18 cellular contexts compared by ENCODE assay signal in the genomic region with DNA sequence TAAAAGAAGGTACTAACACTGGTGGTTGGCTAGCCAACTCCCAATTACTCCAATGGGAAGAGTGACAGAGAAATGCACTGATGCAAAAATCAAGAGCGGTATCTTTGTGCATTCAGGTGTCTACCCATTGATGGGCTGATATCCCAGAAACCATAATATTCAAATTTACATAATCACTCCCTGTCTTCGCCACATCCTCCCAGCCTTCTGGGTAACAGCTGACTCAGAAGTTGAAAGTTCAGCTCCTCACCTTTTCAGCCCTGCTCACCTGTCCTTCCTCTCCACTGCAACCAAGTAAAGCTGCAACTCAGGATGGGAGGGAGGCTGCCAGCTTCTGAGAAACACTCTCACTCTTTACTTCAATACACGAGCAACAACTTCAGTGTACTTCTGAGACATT. TPM values are rescaled to one million over a fixed set of nuclear protein-coding genes. Genes with fewer than 3 reads are reported as not detected.
DNase-seq lines count a peak whose midpoint lies in the region; ATAC-seq and TF ChIP-seq lines count a peak whose summit lies in the region.
"Had no signal": no experiment of that assay in that cellular context is flagged by ENCODE, and none has a peak within 500 bp of the region (broad histone marks: within the 10 kb centered on the region; RNA-seq: fewer than 3 reads in every experiment).

No MANE protein-coding gene starts in this region.

- H3K9ac ChIP-seq in SK-N-SH (no peak overlapping the region), trophoblast cell (ENCODE audit: low read length) (no peak overlapping the region)

- H3K4me1 ChIP-seq in esophagus squamous epithelium (peaks cover 9 to 74% (median 22%) of the 10 kb centered on the region in 3 donors), SK-N-SH (ENCODE audit: control insufficient read depth in 1 of 2, insufficient read depth in 2 of 2, low read depth in 1 of 2, low read length in 1 of 2) (no peaks in the 10 kb centered on the region), trophoblast cell (ENCODE audit: control insufficient read depth in 1 of 2, insufficient read depth in 2 of 2, low read length in 2 of 2) (peaks cover 16 to 34% of the 10 kb centered on the region in 2 experiments)

- peaks cover 3% of the 10 kb centered on the region for H3F3A ChIP-seq in SK-N-SH (replicated peaks; ENCODE audit: insufficient read depth)

- no peak overlapping the region for H4K91ac ChIP-seq in trophoblast cell (ENCODE audit: low read depth, low read length)

- H3K27ac ChIP-seq in esophagus squamous epithelium (peak overlapping the region; percentile 11 to 91 (median 76)), SK-N-SH (ENCODE audit: low read depth in 2 of 2, low read length in 1 of 2) (no peak overlapping the region), trophoblast cell (ENCODE audit: low read depth, low read length) (no peak overlapping the region)
- H3K27ac ChIP-seq: WERI-Rb-1 had no signal

- TF ChIP-seq RAD21 in SK-N-SH (IDR thresholded peaks at IDR 0.05; ENCODE audit: low read length) = no peak

- no peak overlapping the region for H3K4ac ChIP-seq in trophoblast cell (ENCODE audit: low read depth, low read length)

- whole genome bisulfite sequencing in esophagus squamous epithelium, 2 donors = 59 to 61% methylated on average over 3 of the region's 3 CpGs
- 91% methylated on average over 3 of the region's 3 CpGs for WGBS in SK-N-SH (ENCODE audit: low lambda C conversion rate)
- no CpG with 5 or more reads among the region's 3 CpGs for WGBS in trophoblast cell (ENCODE audit: extremely low coverage, insufficient coverage, insufficient read length)

- H3K23ac ChIP-seq in trophoblast cell (ENCODE audit: low read length) = no peak overlapping the region

- H3K79me2 ChIP-seq in SK-N-SH (ENCODE audit: insufficient read depth) = no peaks in the 10 kb centered on the region
- no peaks in the 10 kb centered on the region for H3K79me2 ChIP-seq in trophoblast cell (ENCODE audit: control insufficient read depth, insufficient read depth, low read length, poor library complexity)

- H2AFZ ChIP-seq in SK-N-SH (ENCODE audit: low read depth) (no peak overlapping the region), trophoblast cell (ENCODE audit: insufficient read depth, low read length, poor library complexity) (no peak overlapping the region)

- ATAC-seq in activated T-cell treated with anti-CD3 and anti-CD28 coated beads, Interleukin-2, amount 50 U/mL, for 72 hours (replicated peaks in 1 of 2) = peak; percentile 57 to 58
- peak; percentile 76 for ATAC-seq in stimulated activated naive CD8-positive, alpha-beta T cell treated with anti-CD3 and anti-CD28 coated beads, Interleukin-15, amount 100 ng/mL, for 72 hours
- ATAC-seq: left ventricle myocardium superior had no signal

- peak overlapping the region in 1 of 2 donors; percentile 6 for H3K4me3 Mint-ChIP-seq in activated T-cell treated with anti-CD3 and anti-CD28 coated beads, Interleukin-2, amount 50 U/mL, for 72 hours
- no peak overlapping the region for H3K4me3 Mint-ChIP-seq in stimulated activated naive CD8-positive, alpha-beta T cell treated with anti-CD3 and anti-CD28 coated beads, Interleukin-15, amount 100 ng/mL, for 72 hours
- H3K4me3 Mint-ChIP-seq: IgD-negative memory B cell, nephron progenitor cell had no signal

- H2BK5ac ChIP-seq in trophoblast cell (ENCODE audit: low read depth, low read length, poor library complexity) = no peak overlapping the region

- no peak overlapping the region for H2BK12ac ChIP-seq in trophoblast cell (ENCODE audit: low read length)

- no peaks in the 10 kb centered on the region for H3K9me2 ChIP-seq in SK-N-SH

- H2AK5ac ChIP-seq in trophoblast cell (ENCODE audit: low read length) = no peak overlapping the region

- POLR2A ChIA-PET in SK-N-SH (lab: Yijun Ruan, JAX) = no interaction called here

- TF ChIP-seq CTCF in esophagus squamous epithelium (IDR thresholded peaks at IDR 0.05) = no peak
- no peak for TF ChIP-seq CTCF in SK-N-SH (IDR thresholded peaks at IDR 0.05)

- no peak for DNase-seq in activated T-cell treated with anti-CD3 and anti-CD28 coated beads, Interleukin-2, amount 50 U/mL, for 72 hours
- DNase-seq in activated T-cell treated with anti-CD3 and anti-CD28 coated beads, Interleukin-2, amount 50 U/mL, for 1 hour = no peak
- DNase-seq in SW480 (ENCODE audit: low spot score) = peak; percentile 25
- no peak for DNase-seq in esophagus squamous epithelium (lab: John Stamatoyannopoulos, UW)
- peak in 1 of 2 donors; percentile 14 for DNase-seq in stimulated activated naive CD8-positive, alpha-beta T cell treated with anti-CD3 and anti-CD28 coated beads, Interleukin-15, amount 100 ng/mL, for 72 hours
- DNase-seq in SK-N-SH = no peak
- no peak for DNase-seq in trophoblast cell
- DNase-seq in NCI-H2029 (lab: John Stamatoyannopoulos, UW) = no peak
- DNase-seq: ACHN; CD8-positive, alpha-beta memory T cell; cerebellar nuclear complex; foreskin fibroblast; left ventricle myocardium superior; NCI-H1048; NCI-H748 treated with DMSO at 0.1 percent for 48 hours; nephron progenitor cell; WERI-Rb-1 had no signal

- H3K9me3 Mint-ChIP-seq in activated T-cell treated with anti-CD3 and anti-CD28 coated beads, Interleukin-2, amount 50 U/mL, for 72 hours = no peaks in the 10 kb centered on the region
- H3K9me3 Mint-ChIP-seq in stimulated activated naive CD8-positive, alpha-beta T cell treated with anti-CD3 and anti-CD28 coated beads, Interleukin-15, amount 100 ng/mL, for 72 hours = no peaks in the 10 kb centered on the region
- H3K9me3 Mint-ChIP-seq: CD8-positive, alpha-beta memory T cell; IgD-negative memory B cell; nephron progenitor cell had no signal

- H4K20me1 ChIP-seq in SK-N-SH (ENCODE audit: insufficient read depth) = no peaks in the 10 kb centered on the region

- TF ChIP-seq EP300 in SK-N-SH (IDR thresholded peaks at IDR 0.05; ENCODE audit: borderline replicate concordance in 1 of 2, low read depth in 1 of 2, low read length in 1 of 2) = no peak

- H4K12ac ChIP-seq in trophoblast cell (ENCODE audit: low read depth, low read length) = no peak overlapping the region

- TF ChIP-seq POLR2A in esophagus squamous epithelium (IDR thresholded peaks at IDR 0.05) = no peak

- H2BK120ac ChIP-seq in trophoblast cell (ENCODE audit: insufficient read depth, low read length, poor library complexity) = no peak overlapping the region

- no peaks in the 10 kb centered on the region for H3K36me3 ChIP-seq in esophagus squamous epithelium
- no peaks in the 10 kb centered on the region for H3K36me3 ChIP-seq in SK-N-SH (replicated peaks in 1 of 2; ENCODE audit: control insufficient read depth in 1 of 2, insufficient read depth in 2 of 2, low read length in 1 of 2)
- no peaks in the 10 kb centered on the region for H3K36me3 ChIP-seq in trophoblast cell (ENCODE audit: control insufficient read depth in 1 of 2, insufficient read depth in 2 of 2, low read length in 2 of 2)

- no peak overlapping the region for H3K14ac ChIP-seq in trophoblast cell (ENCODE audit: low read length)

- H3K27me3 ChIP-seq in esophagus squamous epithelium = no peaks in the 10 kb centered on the region
- no peaks in the 10 kb centered on the region for H3K27me3 ChIP-seq in SK-N-SH (ENCODE audit: insufficient read depth)
- no peaks in the 10 kb centered on the region for H3K27me3 ChIP-seq in trophoblast cell (ENCODE audit: insufficient read depth, low read length)

- no peak overlapping the region for H4K8ac ChIP-seq in trophoblast cell (ENCODE audit: low read depth, low read length)

- H3K27ac Mint-ChIP-seq in activated T-cell treated with anti-CD3 and anti-CD28 coated beads, Interleukin-2, amount 50 U/mL, for 72 hours = no peak overlapping the region
- no peak overlapping the region for H3K27ac Mint-ChIP-seq in stimulated activated naive CD8-positive, alpha-beta T cell treated with anti-CD3 and anti-CD28 coated beads, Interleukin-15, amount 100 ng/mL, for 72 hours

- H3K4me1 Mint-ChIP-seq in activated T-cell treated with anti-CD3 and anti-CD28 coated beads, Interleukin-2, amount 50 U/mL, for 72 hours (ENCODE audit: low read depth) = peaks cover 31% of the 10 kb centered on the region
- peaks cover 44% of the 10 kb centered on the region for H3K4me1 Mint-ChIP-seq in stimulated activated naive CD8-positive, alpha-beta T cell treated with anti-CD3 and anti-CD28 coated beads, Interleukin-15, amount 100 ng/mL, for 72 hours

- H3K27me3 Mint-ChIP-seq in activated T-cell treated with anti-CD3 and anti-CD28 coated beads, Interleukin-2, amount 50 U/mL, for 72 hours (ENCODE audit: low read depth) = no peaks in the 10 kb centered on the region
- H3K27me3 Mint-ChIP-seq in stimulated activated naive CD8-positive, alpha-beta T cell treated with anti-CD3 and anti-CD28 coated beads, Interleukin-15, amount 100 ng/mL, for 72 hours = no peaks in the 10 kb centered on the region
- H3K27me3 Mint-ChIP-seq: IgD-negative memory B cell had no signal

- H3K4me2 ChIP-seq in SK-N-SH = no peak overlapping the region
- no peak overlapping the region for H3K4me2 ChIP-seq in trophoblast cell (ENCODE audit: low read length)

- CTCF ChIA-PET in SK-N-SH (lab: Yijun Ruan, JAX) = no interaction called here

- no peak overlapping the region for H3K18ac ChIP-seq in trophoblast cell (ENCODE audit: low read length)

- peaks cover 16% of the 10 kb centered on the region for H3K79me1 ChIP-seq in trophoblast cell (ENCODE audit: low read length)

- H3K9me3 ChIP-seq in esophagus squamous epithelium (no peaks in the 10 kb centered on the region), SK-N-SH (no peaks in the 10 kb centered on the region), trophoblast cell (ENCODE audit: insufficient read depth, low read depth, low read length) (peaks cover 1% of the 10 kb centered on the region)

- no peak overlapping the region for H3K4me3 ChIP-seq in esophagus squamous epithelium
- H3K4me3 ChIP-seq in SK-N-SH (ENCODE audit: low read depth in 2 of 2, low read length in 1 of 2) = no peak overlapping the region
- no peak overlapping the region for H3K4me3 ChIP-seq in trophoblast cell (ENCODE audit: low read depth, low read length)

- H3K36me3 Mint-ChIP-seq in activated T-cell treated with anti-CD3 and anti-CD28 coated beads, Interleukin-2, amount 50 U/mL, for 72 hours (ENCODE audit: insufficient read depth in 2 of 2) = peaks cover 0 to 2% of the 10 kb centered on the region in 2 donors
- H3K36me3 Mint-ChIP-seq: IgD-negative memory B cell had no signal

- intact Hi-C loops in esophagus squamous epithelium (cut with DNase I) = no loop called here

TF ChIP-seq in SK-N-SH, 30 proteins besides CTCF, POLR2A, EP300 and RAD21 (continues in another document):
- no peak for TF ChIP-seq JUND (IDR thresholded peaks at IDR 0.05)

RNA-seq across cellular contexts. Expression of a gene that starts 6.9 kb away (rescaled TPM):
- 1 to 10 TPM; 6.6 to 9.9 TPM for total RNA-seq in activated T-cell treated with anti-CD3 and anti-CD28 coated beads, Interleukin-2, amount 50 U/mL, for 72 hours
- 1 to 10 TPM; 5.6 to 6.6 (median 6.5) TPM for total RNA-seq in esophagus squamous epithelium
- polyA plus RNA-seq in SK-N-SH (2012; rRNA removed) = 8.2 and 8.8 TPM in 2 replicates
- polyA plus RNA-seq in SK-N-SH (2012; cell fraction: cytosol; rRNA removed) = 8.7 and 9.3 TPM in 2 replicates
- 3.0 and 6.4 TPM in 2 replicates for polyA plus RNA-seq in SK-N-SH (2012; cell fraction: nucleus; rRNA removed)
- 15.6 TPM in 2 replicates for polyA plus RNA-seq in trophoblast cell (2013)

Comparison
In these comparisons a context has a peak if more than half of its experiments do, and no peak if none do; other contexts are left out.
1. H3K27ac ChIP-seq: peak in esophagus squamous epithelium (4 of 4); none in SK-N-SH (0 of 2) and trophoblast cell (single experiment).